ENCODE assay signal across 8 cellular contexts in genomic region chrX:150693782-150694574, GRCh38. TPM values are rescaled to one million over a fixed set of nuclear protein-coding genes. Genes with fewer than 3 reads are reported as not detected.
DNase-seq lines count a peak whose midpoint lies in the region; ATAC-seq, FAIRE-seq and TF ChIP-seq lines count a peak whose summit lies in the region.

No MANE protein-coding gene starts in this region.

- H3K4me3 ChIP-seq in HCT116 (replicated peaks in 1 of 2; ENCODE audit: low read depth in 1 of 2, low read length in 2 of 2): peak overlapping the region; percentile 59 to 70
- peak overlapping the region; percentile 45 for H3K4me3 ChIP-seq in MG63
- peak overlapping the region; percentile 50 for H3K4me3 ChIP-seq in K562
- H3K4me3 ChIP-seq in iPS-18c (ENCODE audit: insufficient read depth, low read depth, low read length): peak overlapping the region; percentile 39
- H3K4me3 ChIP-seq in small intestine (ENCODE audit: low read depth in 1 of 2, low read length in 2 of 2): peak overlapping the region; percentile 61 to 80

- BruUV-seq in HCT116 (replicated peaks; lab: Mats Ljungman, UMichigan): TSS peak; percentile 61
- TSS peak; percentile 65 for BruUV-seq in K562 (replicated peaks; lab: Mats Ljungman, UMichigan)

- POLR2A ChIA-PET in HCT116 (lab: Charles Lee): interaction anchor here (0.7 kb wide), 2 partner anchors 9 to 38 kb away, joined by 3 to 4 read pairs; no protein-coding TSS in a partner anchor
- POLR2A ChIA-PET in K562 (lab: Yijun Ruan, JAX): interaction anchor here (0.6 kb wide), 4 partner anchors 18 to 384 kb away, joined by 3 to 5 read pairs (median 3); no protein-coding TSS in a partner anchor

- H3K36me3 Mint-ChIP-seq in T-helper 2 cell treated with Interferon-gamma antibody and Interleukin-4, amounts not matched to agents 5 μg/mL and 100 μg/mL, for 36 hours (ENCODE audit: low read depth): peaks cover 21% of the 10 kb centered on the region

- FAIRE-seq in GM12892 (lab: Jason Lieb, UNC) (peak; percentile 85), K562 (lab: Jason Lieb, UNC) (peak; percentile 49), small intestine (lab: Jason Lieb, UNC) (no peak)

- no peaks in the 10 kb centered on the region for H3K9me3 Mint-ChIP-seq in T-helper 2 cell treated with Interferon-gamma antibody and Interleukin-4, amounts not matched to agents 5 μg/mL and 100 μg/mL, for 36 hours

- no peak for TF ChIP-seq EP300 in K562 (IDR thresholded peaks at IDR 0.05; ENCODE audit: low read length)

- CTCF ChIA-PET in HCT116 (lab: Charles Lee): interaction anchor here (1.0 to 1.5 kb wide), 2 partner anchors 10 to 19 kb away, joined by 3 to 5 read pairs; no protein-coding TSS in a partner anchor
- CTCF ChIA-PET in K562 (lab: Yijun Ruan, JAX; ENCODE audit: low intra/inter-chr PET ratio): no interaction called here

- H3K9me1 ChIP-seq in K562 (ENCODE audit: control insufficient read depth, insufficient read depth, low read length): no peaks in the 10 kb centered on the region

- no peak for TF ChIP-seq CTCF in HCT116 (IDR thresholded peaks at IDR 0.05 in 2 of 3, conservative IDR thresholded peaks at IDR 0.05 in 1 of 3; ENCODE audit: borderline replicate concordance in 1 of 3, insufficient read depth in 1 of 3, low read depth in 2 of 3, low read length in 2 of 3)
- TF ChIP-seq CTCF in K562 (IDR thresholded peaks at IDR 0.05 in 2 of 3, conservative IDR thresholded peaks at IDR 0.05 in 1 of 3; ENCODE audit: insufficient read depth in 2 of 3, low read depth in 1 of 3, low read length in 3 of 3): no peak

- in situ Hi-C loops in K562 (cut with MboI): no loop called here

- H3K4me2 ChIP-seq in HCT116 (ENCODE audit: low read length) (peak overlapping the region; percentile 85), K562 (ENCODE audit: insufficient read depth, low read length) (peak overlapping the region; percentile 86)

- H3K9me3 ChIP-seq in HCT116 (ENCODE audit: control insufficient read depth in 1 of 2, insufficient read depth in 1 of 2, low read depth in 1 of 2, low read length in 2 of 2) (no peaks in the 10 kb centered on the region; a peak in 1 of 4 replicates), MG63 (peaks cover 15% of the 10 kb centered on the region), K562 (replicated peaks; ENCODE audit: control insufficient read depth, insufficient read depth, low read depth, low read length) (no peaks in the 10 kb centered on the region; the same call in 1 of the 2 replicates), iPS-18c (ENCODE audit: control insufficient read depth, insufficient read depth, low read length) (peaks cover 4% of the 10 kb centered on the region), small intestine (ENCODE audit: control insufficient read depth, low read depth) (no peaks in the 10 kb centered on the region)

- H4K20me1 ChIP-seq in HCT116 (ENCODE audit: insufficient read depth) (no peaks in the 10 kb centered on the region), K562 (replicated peaks; ENCODE audit: control insufficient read depth, insufficient read depth, low read length) (peaks cover 4% of the 10 kb centered on the region; the same call in 1 of the 2 replicates)

- RAD21 ChIA-PET in HCT116 (lab: Charles Lee; ENCODE audit: low non-redundant PET in 1 of 2, low total read pairs in 2 of 2, uncharacterized antibody in 2 of 2, unreplicated experiment in 2 of 2): no interaction called here

- H3K27me3 Mint-ChIP-seq in T-helper 2 cell treated with Interferon-gamma antibody and Interleukin-4, amounts not matched to agents 5 μg/mL and 100 μg/mL, for 36 hours (ENCODE audit: low read depth): no peaks in the 10 kb centered on the region

- ATAC-seq in HCT116: peak; percentile 79
- ATAC-seq in K562: peak; percentile 82

- H3K27me3 ChIP-seq in HCT116 (ENCODE audit: insufficient read depth, low read length) (no peaks in the 10 kb centered on the region), MG63 (no peaks in the 10 kb centered on the region), K562 (ENCODE audit: control insufficient read depth in 2 of 2, insufficient read depth in 2 of 2, low read length in 2 of 2) (no peaks in the 10 kb centered on the region), small intestine (ENCODE audit: control insufficient read depth in 2 of 2, insufficient read depth in 2 of 2, low read length in 2 of 2) (no peaks in the 10 kb centered on the region)

- H2AFZ ChIP-seq in HCT116 (ENCODE audit: low read depth, low read length, poor library complexity, severe bottlenecking) (no peak overlapping the region), K562 (ENCODE audit: low read depth, low read length) (peak overlapping the region; percentile 68)

- peaks cover 29% of the 10 kb centered on the region for H3K79me2 ChIP-seq in HCT116 (ENCODE audit: insufficient read depth, low read length)
- H3K79me2 ChIP-seq in K562 (ENCODE audit: control insufficient read depth, insufficient read depth, low read length): peaks cover 48% of the 10 kb centered on the region

- H3K27ac ChIP-seq in HCT116 (ENCODE audit: low read depth, low read length): peak overlapping the region; percentile 59
- H3K27ac ChIP-seq in K562 (ENCODE audit: extremely low read depth, low read depth, low read length): peak overlapping the region; percentile 19; the same call in 2 of the 3 replicates
- peak overlapping the region; percentile 77 to 95 for H3K27ac ChIP-seq in small intestine (ENCODE audit: low read depth in 1 of 2, low read length in 1 of 2)

- TF ChIP-seq RAD21 in HCT116 (IDR thresholded peaks at IDR 0.05; ENCODE audit: low read depth) (no peak), K562 (CRISPR knock-in tag; conservative IDR thresholded peaks at IDR 0.05 in 1 of 2, IDR thresholded peaks at IDR 0.05 in 1 of 2) (no peak)

- no peak for TF ChIP-seq POLR2A in GM12892 (IDR thresholded peaks at IDR 0.05; ENCODE audit: low read depth, low read length)
- TF ChIP-seq POLR2A in HCT116 (IDR thresholded peaks at IDR 0.05; ENCODE audit: borderline replicate concordance, extremely low read depth, insufficient read depth, insufficient read length): no peak
- TF ChIP-seq POLR2A in K562 (conservative IDR thresholded peaks at IDR 0.05): no peak

- no peaks in the 10 kb centered on the region for H3K36me3 ChIP-seq in HCT116 (ENCODE audit: control insufficient read depth in 1 of 2, insufficient read depth in 2 of 2, low read length in 2 of 2)
- 0 out of 2 replicates have a peak, but pooled peaks cover under 1% of the 10 kb centered on the region for H3K36me3 ChIP-seq in MG63
- peaks cover 11% of the 10 kb centered on the region for H3K36me3 ChIP-seq in K562 (ENCODE audit: control insufficient read depth, insufficient read depth, low read length)
- H3K36me3 ChIP-seq in small intestine (ENCODE audit: control insufficient read depth in 2 of 2, insufficient read depth in 2 of 2, low read length in 2 of 2): no peaks in the 10 kb centered on the region

- H3K27ac Mint-ChIP-seq in T-helper 2 cell treated with Interferon-gamma antibody and Interleukin-4, amounts not matched to agents 5 μg/mL and 100 μg/mL, for 36 hours: peak overlapping the region; percentile 97

- peaks cover 52% of the 10 kb centered on the region for H3K4me1 Mint-ChIP-seq in T-helper 2 cell treated with Interferon-gamma antibody and Interleukin-4, amounts not matched to agents 5 μg/mL and 100 μg/mL, for 36 hours (ENCODE audit: low read depth)

- WGBS in K562 (ENCODE audit: insufficient coverage, low coverage, missing lambda C conversion rate): 0% methylated on average over 14 of the region's 33 CpGs
- 1 to 38% (median 9%) methylated on average over 16 to 33 of the region's 33 CpGs for WGBS in small intestine, 3 donors

- peak overlapping the region; percentile 63 for H3K9ac ChIP-seq in HCT116 (ENCODE audit: low read length)
- H3K9ac ChIP-seq in K562 (ENCODE audit: insufficient read depth in 1 of 2, low read depth in 2 of 2, low read length in 2 of 2): peak overlapping the region; percentile 53 to 92

- H3K4me3 Mint-ChIP-seq in T-helper 2 cell treated with Interferon-gamma antibody and Interleukin-4, amounts not matched to agents 5 μg/mL and 100 μg/mL, for 36 hours: peak overlapping the region; percentile 94

- DNase-seq in GM12892 (ENCODE audit: insufficient read length) (peak; percentile 80), HCT116 (ENCODE audit: low read depth, low spot score) (peak; percentile 8), MG63 (peak; percentile 49), K562 (ENCODE audit: extremely low read depth in 1 of 4, low spot score in 3 of 4) (peak in 3 of 4 experiments; percentile 75 to 87 (median 86)), small intestine (peak; percentile 51), epidermal melanocyte (ENCODE audit: insufficient read length, low spot score) (no peak)
- DNase-seq in T-helper 2 cell treated with Interferon-gamma antibody and Interleukin-4, amounts not matched to agents 5 μg/mL and 100 μg/mL, for 36 hours (ENCODE audit: low spot score): peak; percentile 61

- H3K4me1 ChIP-seq in HCT116 (ENCODE audit: control insufficient read depth in 1 of 2, insufficient read depth in 2 of 2, low read length in 2 of 2) (peaks cover 7 to 36% of the 10 kb centered on the region in 2 experiments; a peak in 3 of 4 replicates), K562 (replicated peaks in 1 of 2; ENCODE audit: control insufficient read depth in 2 of 2, insufficient read depth in 2 of 2, low read length in 2 of 2) (peaks cover 11 to 17% of the 10 kb centered on the region in 2 experiments; a peak in 4 of 5 replicates), small intestine (ENCODE audit: control insufficient read depth in 2 of 2, insufficient read depth in 1 of 2, low read depth in 1 of 2, low read length in 1 of 2) (no peaks in the 10 kb centered on the region)

- no peaks in the 10 kb centered on the region for H3K9me2 ChIP-seq in HCT116 (ENCODE audit: insufficient read depth)

- intact Hi-C loops in HCT116 (cut with micrococcal nuclease) (no loop called here), K562 (cut with micrococcal nuclease) (loop anchor here (10.0 kb wide), 1 partner anchor 809 kb away; the partner anchor contains the start of gene MAGEA8)

RNA-seq across cellular contexts. Expression of gene MTMR1, which starts 0.8 kb away (rescaled TPM):
- 17.7 TPM for polyA plus RNA-seq in GM12892 (2012; ENCODE audit: missing spikeins)
- total RNA-seq in HCT116 (2021; ENCODE audit: unreplicated experiment) (20.0 TPM), K562 (2014; rRNA removed) (14.1 and 16.7 TPM in 2 replicates), K562 (2014; rRNA removed; fragmentation: Illumina TruSeq; extraction: Trizol) (18.1 and 25.2 TPM in 2 replicates), K562 (2015; rRNA removed; fragmentation: Illumina TruSeq; extraction: Trizol) (22.5 and 25.7 TPM in 2 replicates), K562 (2021) (24.2 and 24.9 TPM in 2 replicates)
- polyA plus RNA-seq in HCT116 (2012): 8.7 and 11.7 TPM in 2 replicates
- total RNA-seq in MG63 (2014; rRNA removed; shearing (Covaris generic); ENCODE audit: low replicate concordance): 2.9 and 6.0 TPM in 2 replicates
- 33.7 and 89.5 TPM in 2 replicates for total RNA-seq in K562 (2011; cell fraction: chromatin; rRNA removed; ENCODE audit: low replicate concordance)
- total RNA-seq in K562 (2011; cell fraction: nucleolus; rRNA removed): 12.2 and 16.1 TPM in 2 replicates
- 27.9 and 35.1 TPM in 2 replicates for total RNA-seq in K562 (2011; cell fraction: nucleoplasm; rRNA removed)
- polyA plus RNA-seq in K562 (2011; rRNA removed) (19.5 and 35.4 TPM in 2 replicates), K562 (2014; fragmentation: Illumina TruSeq; extraction: Trizol) (22.6 and 25.8 TPM in 2 replicates), K562 (2014; fragmentation: Nextera tagmentation; extraction: Ambion mirVana) (1 to 10 TPM in 1 of 2 experiments, under 1 TPM in 1; 0.96 to 1.0 TPM), K562 (2014; rRNA removed) (22.4 and 22.7 TPM in 2 replicates), small intestine (1 to 10 TPM; 5.6 to 7.1 (median 5.7) TPM)
- polyA plus RNA-seq in K562 (2011; cell fraction: cytosol; rRNA removed): 16.8 and 22.8 TPM in 2 replicates
- polyA plus RNA-seq in K562 (2011; cell fraction: nucleus; rRNA removed): 37.4 and 57.2 TPM in 2 replicates
- polyA plus RNA-seq in K562 (2012): 16.1 and 17.9 TPM in 2 replicates
- polyA minus RNA-seq in K562 (2011; rRNA and poly(A)+ RNA removed): 38.0 and 48.5 TPM in 2 replicates
- 14.4 and 18.8 TPM in 2 replicates for polyA minus RNA-seq in K562 (2011; cell fraction: cytosol; rRNA and poly(A)+ RNA removed)
- 15.1 and 17.4 TPM in 2 replicates for polyA minus RNA-seq in K562 (2011; cell fraction: nucleus; rRNA and poly(A)+ RNA removed)

Comparison
In these comparisons a context has a peak if more than half of its experiments do, and no peak if none do; other contexts are left out.
1. H3K27ac ChIP-seq: peak in every context shown above with its lines; median percentile 86 in small intestine; 59 in HCT116; 19 in K562.